8 cellular contexts compared by ENCODE assay signal in the genomic region with DNA sequence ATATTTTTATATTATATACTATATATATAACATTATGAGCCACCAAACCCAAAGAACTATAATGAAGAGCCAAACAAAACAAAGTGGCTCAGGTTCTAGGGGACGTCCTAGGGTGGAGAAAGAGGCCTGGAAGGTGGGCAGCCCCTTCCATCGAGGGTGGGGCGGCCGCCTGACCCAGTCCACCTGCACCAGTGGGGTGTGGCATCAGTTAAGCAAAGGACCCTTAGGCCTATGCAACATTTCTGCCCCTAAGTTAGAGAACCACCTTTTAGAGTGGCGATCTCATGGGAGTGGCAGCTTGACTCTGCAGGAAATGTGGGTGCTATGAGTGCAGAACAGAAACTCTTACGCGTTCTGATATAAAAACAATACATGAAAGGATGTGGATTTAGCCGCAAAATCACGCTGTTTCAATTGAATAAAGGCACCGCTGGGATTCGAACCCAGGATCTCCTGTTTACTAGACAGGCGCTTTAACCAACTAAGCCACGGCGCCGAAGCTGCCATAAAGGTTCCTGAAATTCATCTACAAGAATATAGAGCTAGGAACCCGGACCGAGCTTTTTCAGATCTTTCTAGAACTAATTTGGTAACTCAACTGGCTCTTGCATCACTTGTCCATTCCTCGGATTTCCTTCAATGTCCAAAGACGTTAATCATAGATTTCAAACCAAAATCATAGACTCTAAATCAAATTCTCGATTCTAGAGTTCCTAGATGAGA. TPM values are rescaled to one million over a fixed set of nuclear protein-coding genes. Genes with fewer than 3 reads are reported as not detected.
DNase-seq lines count a peak whose midpoint lies in the region; ATAC-seq, FAIRE-seq and TF ChIP-seq lines count a peak whose summit lies in the region.

No MANE protein-coding gene starts in this region.

- H3K4me3 ChIP-seq in GM12878 (peak overlapping the region; percentile 44; the same call in 1 of the 2 replicates), keratinocyte (ENCODE audit: control insufficient read depth in 2 of 3, extremely low read depth in 1 of 3, insufficient read depth in 2 of 3, low read depth in 1 of 3, low read length in 3 of 3) (peak overlapping the region in 2 of 3 experiments; percentile 10 to 41)

- H3K27me3 ChIP-seq in GM12878 (replicated peaks in 1 of 2; ENCODE audit: control insufficient read depth in 2 of 2, insufficient read depth in 2 of 2, low read length in 1 of 2) (no peaks in the 10 kb centered on the region), keratinocyte (ENCODE audit: control insufficient read depth, extremely low read depth, insufficient read depth, low read length) (no peaks in the 10 kb centered on the region)

- 10% methylated on average over 20 of the region's 20 CpGs for WGBS in GM12878 (ENCODE audit: insufficient coverage, insufficient replicate concordance, low lambda C conversion rate, missing lambda C conversion rate)

- ATAC-seq in GM12878 (peak; percentile 2; the same call in 1 of the 3 replicates), HG03039 (IDR thresholded peaks at IDR 0.05; ENCODE audit: unreplicated experiment) (no peak), HG02870 (IDR thresholded peaks at IDR 0.05; ENCODE audit: unreplicated experiment) (no peak)

- SMC1A ChIA-PET in GM12878 (lab: Charles Lee; ENCODE audit: uncharacterized antibody, unreplicated experiment): interaction anchor here (0.8 to 6.7 kb wide), 11 partner anchors 22 to 166 kb away, joined by 3 to 64 read pairs (median 5); a partner anchor contains a TSS

- H2AFZ ChIP-seq in GM12878 (ENCODE audit: control insufficient read depth, low read depth, low read length) (no peak overlapping the region), keratinocyte (ENCODE audit: control insufficient read depth, low read length) (no peak overlapping the region)

- H3K36me3 ChIP-seq in GM12878 (ENCODE audit: control insufficient read depth in 2 of 2, insufficient read depth in 2 of 2, low read length in 1 of 2) (peaks cover 24 to 27% of the 10 kb centered on the region in 2 experiments; a peak in 3 of 4 replicates), keratinocyte (ENCODE audit: control insufficient read depth in 2 of 2, extremely low read depth in 1 of 2, insufficient read depth in 2 of 2, low read length in 2 of 2) (peaks cover 18 to 24% of the 10 kb centered on the region in 2 experiments)

- intact Hi-C loops in GM12878 (cut with micrococcal nuclease; ENCODE audit: unreplicated experiment): loop anchor here (1.0 kb wide), 1 partner anchor 69 kb away; a partner anchor contains a TSS

- RAD21 ChIA-PET in GM12878 (lab: Charles Lee; ENCODE audit: unreplicated experiment): interaction anchor here (0.9 to 6.5 kb wide), 8 partner anchors 18 to 75 kb away, joined by 3 to 117 read pairs (median 6); a partner anchor contains a TSS

- TF ChIP-seq CTCF in GM12878 (IDR thresholded peaks at IDR 0.05 in 2 of 3, conservative IDR thresholded peaks at IDR 0.05 in 1 of 3; ENCODE audit: control insufficient read depth in 2 of 3, extremely low read depth in 1 of 3, insufficient read depth in 1 of 3, low read depth in 3 of 3, low read length in 3 of 3) (no peak), keratinocyte (optimal IDR thresholded peaks at IDR 0.05 in 1 of 3, IDR thresholded peaks at IDR 0.05 in 1 of 3, conservative IDR thresholded peaks at IDR 0.05 in 1 of 3; ENCODE audit: extremely low read depth in 1 of 3, insufficient read depth in 2 of 3, low read length in 3 of 3) (no peak)

- TF ChIP-seq POLR2A in GM12878 (IDR thresholded peaks at IDR 0.05; ENCODE audit: low read depth, low read length): peak; percentile 10

- H3K4me1 ChIP-seq in GM12878 (ENCODE audit: control insufficient read depth, insufficient read depth, low read length) (peaks cover 27% of the 10 kb centered on the region), keratinocyte (ENCODE audit: control insufficient read depth, extremely low read depth, insufficient read depth, low read length) (peaks cover 20% of the 10 kb centered on the region)

- dilution Hi-C loops in keratinocyte (cut with MboI; ENCODE audit: extremely low pct_ligation_motif_present, low sequenced_read_pairs): no loop called here

- H3K4me2 ChIP-seq in GM12878 (ENCODE audit: control insufficient read depth, insufficient read depth) (peak overlapping the region; percentile 79), keratinocyte (ENCODE audit: control insufficient read depth, extremely low read depth, insufficient read depth, low read depth, low read length) (peak overlapping the region; percentile 67)

- TF ChIP-seq EP300 in GM12878 (IDR thresholded peaks at IDR 0.05; ENCODE audit: borderline replicate concordance in 1 of 2, control insufficient read depth in 1 of 2, low read depth in 2 of 2, low read length in 2 of 2): no peak

- CTCF ChIA-PET in GM12878 (lab: Yijun Ruan, JAX): interaction anchor here (0.8 to 2.6 kb wide), 7 partner anchors 21 to 668 kb away, joined by 3 to 7 read pairs (median 3); a partner anchor contains a TSS

- BruUV-seq in GM12878 (replicated peaks; lab: Mats Ljungman, UMichigan): no TSS peak

- H3K27ac ChIP-seq in GM12878 (ENCODE audit: control insufficient read depth, insufficient read depth) (peak overlapping the region; percentile 54), keratinocyte (ENCODE audit: control insufficient read depth, insufficient read depth, low read length) (peak overlapping the region; percentile 75)

- in situ Hi-C loops in ACHN (cut with HindIII; ENCODE audit: low pct_ligation_motif_present, low pct_unique_long_range_greater_than_20kb, low sequenced_read_pairs): no loop called here
- in situ Hi-C loops in GM12878 (cut with MboI): no loop called here

- H4K20me1 ChIP-seq in GM12878 (ENCODE audit: control insufficient read depth, insufficient read depth) (no peaks in the 10 kb centered on the region; the same call in 1 of the 2 replicates), keratinocyte (ENCODE audit: control insufficient read depth, extremely low read depth, insufficient read depth, low read length) (no peaks in the 10 kb centered on the region)

- peak overlapping the region; percentile 60; the same call in 1 of the 2 replicates for H3K9ac ChIP-seq in GM12878 (ENCODE audit: control insufficient read depth, insufficient read depth, low read length)
- peak overlapping the region; percentile 51 for H3K9ac ChIP-seq in keratinocyte (ENCODE audit: control insufficient read depth, extremely low read depth, insufficient read depth, low read length)

- DNase-seq in ACHN (peak; percentile 86), HTR-8/SVneo (ENCODE audit: insufficient read length, low spot score) (peak; percentile 25), T-helper 1 cell (peak in 4 of 5 donors; percentile 33 to 83 (median 59)), GM12878 (ENCODE audit: low read depth, low spot score) (peak; percentile 68), keratinocyte (ENCODE audit: low read depth, low spot score) (no peak)
- DNase-seq in stimulated activated CD4-positive, alpha-beta T cell treated with anti-CD3 and anti-CD28 coated beads, Interleukin-2, amount 100 ng/mL, for 4 hours (ENCODE audit: low read depth): peak; percentile 60

- POLR2A ChIA-PET in GM12878 (lab: Charles Lee): interaction anchor here (0.6 to 9.0 kb wide), 8 partner anchors 16 to 103 kb away, joined by 3 to 161 read pairs (median 5); a partner anchor contains a TSS

- FAIRE-seq in HTR-8/SVneo (lab: Jason Lieb, UNC): no peak
- no peak for FAIRE-seq in GM12878 (lab: Jason Lieb, UNC)
- FAIRE-seq in keratinocyte (lab: Jason Lieb, UNC): no peak

- H3K9me3 ChIP-seq in GM12878 (replicated peaks; ENCODE audit: control insufficient read depth, insufficient read depth, low read length): no peaks in the 10 kb centered on the region
- no peaks in the 10 kb centered on the region for H3K9me3 ChIP-seq in keratinocyte (ENCODE audit: control insufficient read depth, low read depth, low read length)

- no peaks in the 10 kb centered on the region for H3K9me1 ChIP-seq in keratinocyte (ENCODE audit: control insufficient read depth, extremely low read depth, insufficient read depth, low read length)

- no peak for TF ChIP-seq RAD21 in GM12878 (IDR thresholded peaks at IDR 0.05; ENCODE audit: insufficient read depth, low read depth, low read length)

- H3K79me2 ChIP-seq in GM12878 (ENCODE audit: control insufficient read depth, insufficient read depth, low read length) (no peaks in the 10 kb centered on the region), keratinocyte (ENCODE audit: control insufficient read depth, insufficient read depth, low read length) (no peaks in the 10 kb centered on the region)

RNA-seq across cellular contexts. Expression of a gene that starts 15.6 kb away (rescaled TPM):
- total RNA-seq in GM12878 (2013; cell fraction: nucleolus; rRNA removed): 53.6 and 56.5 TPM in 2 replicates
- total RNA-seq in GM12878 (2014; rRNA removed) (125 and 134 TPM in 2 replicates), GM12878 (2014; rRNA removed; fragmentation: Illumina TruSeq; extraction: Trizol) (101 and 109 TPM in 2 replicates), GM12878 (2021) (140 and 141 TPM in 2 replicates)
- polyA plus RNA-seq in GM12878 (2011; ENCODE audit: low read depth): 54.5 TPM
- polyA plus RNA-seq in GM12878 (2011; rRNA removed) (24.7 and 52.7 TPM in 2 replicates), GM12878 (2014; fragmentation: Illumina TruSeq; extraction: Trizol) (89.9 and 149 TPM in 2 replicates), GM12878 (2014; fragmentation: Nextera tagmentation; extraction: Ambion mirVana) (100 to 1,000 TPM; 107 to 121 TPM), GM12878 (2014; rRNA removed) (81.5 and 106 TPM in 2 replicates), GM12878 (2016; fragmentation: Nextera tagmentation; extraction: Ambion mirVana) (100 to 1,000 TPM; 187 to 209 TPM), keratinocyte (1.4 to 28.2 TPM (median 12.6 TPM) in 3 replicates)
- polyA plus RNA-seq in GM12878 (2011; cell fraction: cytosol; rRNA removed): 78.6 and 120 TPM in 2 replicates
- 223 and 238 TPM in 2 replicates for polyA plus RNA-seq in GM12878 (2011; cell fraction: nucleus; rRNA removed)
- 66.2 and 89.3 TPM in 2 replicates for polyA plus RNA-seq in GM12878 (2012)
- 42.4 and 65.7 TPM in 2 replicates for polyA minus RNA-seq in GM12878 (2011; rRNA and poly(A)+ RNA removed)
- polyA minus RNA-seq in GM12878 (2011; cell fraction: cytosol; rRNA and poly(A)+ RNA removed): 20.8 and 32.3 TPM in 2 replicates
- 70.2 and 122 TPM in 2 replicates for polyA minus RNA-seq in GM12878 (2011; cell fraction: nucleus; rRNA and poly(A)+ RNA removed)
- not detected for polyA plus RNA-seq in keratinocyte (2011; ENCODE audit: low read depth)
- polyA plus RNA-seq in keratinocyte (2011; cell fraction: cytosol; rRNA removed): 3.8 and 4.2 TPM in 2 replicates
- polyA plus RNA-seq in keratinocyte (2011; cell fraction: nucleus; rRNA removed): 11.6 and 12.8 TPM in 2 replicates
- 0.25 and 28.3 TPM in 2 replicates for polyA plus RNA-seq in keratinocyte (2012; ENCODE audit: low replicate concordance)
- polyA minus RNA-seq in keratinocyte: 2.1 to 22.7 TPM (median 7.9 TPM) in 3 replicates
- 7.1 TPM for polyA minus RNA-seq in keratinocyte (2011; cell fraction: cytosol; rRNA and poly(A)+ RNA removed)
- polyA minus RNA-seq in keratinocyte (2011; cell fraction: nucleus; rRNA and poly(A)+ RNA removed): 0.70 and 5.2 TPM in 2 replicates

RNA-seq across cellular contexts. Expression of a gene that starts 21.9 kb away (rescaled TPM):
- 125 and 136 TPM in 2 replicates for total RNA-seq in GM12878 (2013; cell fraction: nucleolus; rRNA removed)
- 13.9 and 14.6 TPM in 2 replicates for total RNA-seq in GM12878 (2014; rRNA removed)
- total RNA-seq in GM12878 (2014; rRNA removed; fragmentation: Illumina TruSeq; extraction: Trizol): 9.9 and 12.3 TPM in 2 replicates
- total RNA-seq in GM12878 (2021): 40.7 and 45.7 TPM in 2 replicates
- 16.0 TPM for polyA plus RNA-seq in GM12878 (2011; ENCODE audit: low read depth)
- 16.9 and 26.5 TPM in 2 replicates for polyA plus RNA-seq in GM12878 (2011; rRNA removed)
- 23.3 and 39.5 TPM in 2 replicates for polyA plus RNA-seq in GM12878 (2011; cell fraction: cytosol; rRNA removed)
- 259 and 294 TPM in 2 replicates for polyA plus RNA-seq in GM12878 (2011; cell fraction: nucleus; rRNA removed)
- 34.3 and 34.5 TPM in 2 replicates for polyA plus RNA-seq in GM12878 (2012)
- 25.5 and 26.4 TPM in 2 replicates for polyA plus RNA-seq in GM12878 (2014; fragmentation: Illumina TruSeq; extraction: Trizol)
- polyA plus RNA-seq in GM12878 (2014; fragmentation: Nextera tagmentation; extraction: Ambion mirVana): 1 to 10 TPM; 6.6 to 7.0 TPM
- polyA plus RNA-seq in GM12878 (2014; rRNA removed): 23.5 and 30.2 TPM in 2 replicates
- 10 to 100 TPM; 27.5 to 28.5 TPM for polyA plus RNA-seq in GM12878 (2016; fragmentation: Nextera tagmentation; extraction: Ambion mirVana)
- polyA minus RNA-seq in GM12878 (2011; rRNA and poly(A)+ RNA removed): 44.8 and 48.2 TPM in 2 replicates
- polyA minus RNA-seq in GM12878 (2011; cell fraction: cytosol; rRNA and poly(A)+ RNA removed): 7.7 and 12.4 TPM in 2 replicates
- polyA minus RNA-seq in GM12878 (2011; cell fraction: nucleus; rRNA and poly(A)+ RNA removed): 110 and 134 TPM in 2 replicates
- 7.4 to 17.7 TPM (median 12.1 TPM) in 3 replicates for polyA plus RNA-seq in keratinocyte
- 5.9 TPM for polyA plus RNA-seq in keratinocyte (2011; ENCODE audit: low read depth)
- 8.7 and 11.4 TPM in 2 replicates for polyA plus RNA-seq in keratinocyte (2011; cell fraction: cytosol; rRNA removed)
- polyA plus RNA-seq in keratinocyte (2011; cell fraction: nucleus; rRNA removed): 81.3 and 85.5 TPM in 2 replicates
- 8.4 and 13.1 TPM in 2 replicates for polyA plus RNA-seq in keratinocyte (2012; ENCODE audit: low replicate concordance)
- polyA minus RNA-seq in keratinocyte: 19.3 to 31.1 TPM (median 25.6 TPM) in 3 replicates
- polyA minus RNA-seq in keratinocyte (2011; cell fraction: cytosol; rRNA and poly(A)+ RNA removed): 8.8 TPM
- 16.8 and 22.2 TPM in 2 replicates for polyA minus RNA-seq in keratinocyte (2011; cell fraction: nucleus; rRNA and poly(A)+ RNA removed)

RNA-seq across cellular contexts. Expression of a gene that starts 23.1 kb away (rescaled TPM):
- total RNA-seq in GM12878 (2013; cell fraction: nucleolus; rRNA removed): 63.4 and 75.4 TPM in 2 replicates
- 65.5 and 73.4 TPM in 2 replicates for total RNA-seq in GM12878 (2014; rRNA removed)
- 25.8 and 30.3 TPM in 2 replicates for total RNA-seq in GM12878 (2014; rRNA removed; fragmentation: Illumina TruSeq; extraction: Trizol)
- 113 and 122 TPM in 2 replicates for total RNA-seq in GM12878 (2021)
- 23.9 TPM for polyA plus RNA-seq in GM12878 (2011; ENCODE audit: low read depth)
- polyA plus RNA-seq in GM12878 (2011; rRNA removed): 18.8 and 42.4 TPM in 2 replicates
- polyA plus RNA-seq in GM12878 (2011; cell fraction: cytosol; rRNA removed): 34.4 and 37.7 TPM in 2 replicates
- polyA plus RNA-seq in GM12878 (2011; cell fraction: nucleus; rRNA removed): 85.3 and 143 TPM in 2 replicates
- polyA plus RNA-seq in GM12878 (2012): 24.8 and 37.2 TPM in 2 replicates
- 31.3 and 36.4 TPM in 2 replicates for polyA plus RNA-seq in GM12878 (2014; fragmentation: Illumina TruSeq; extraction: Trizol)
- polyA plus RNA-seq in GM12878 (2014; fragmentation: Nextera tagmentation; extraction: Ambion mirVana): 10 to 100 TPM; 13.9 to 16.1 TPM
- 51.9 and 63.8 TPM in 2 replicates for polyA plus RNA-seq in GM12878 (2014; rRNA removed)
- polyA plus RNA-seq in GM12878 (2016; fragmentation: Nextera tagmentation; extraction: Ambion mirVana): 10 to 100 TPM; 72.1 to 77.0 TPM
- polyA minus RNA-seq in GM12878 (2011; rRNA and poly(A)+ RNA removed): 56.5 and 90.4 TPM in 2 replicates
- 34.6 and 38.9 TPM in 2 replicates for polyA minus RNA-seq in GM12878 (2011; cell fraction: cytosol; rRNA and poly(A)+ RNA removed)
- polyA minus RNA-seq in GM12878 (2011; cell fraction: nucleus; rRNA and poly(A)+ RNA removed): 38.6 and 68.2 TPM in 2 replicates
- 10.3 to 14.1 TPM (median 13.5 TPM) in 3 replicates for polyA plus RNA-seq in keratinocyte
- 3.5 TPM for polyA plus RNA-seq in keratinocyte (2011; ENCODE audit: low read depth)
- polyA plus RNA-seq in keratinocyte (2011; cell fraction: cytosol; rRNA removed): 4.5 and 5.2 TPM in 2 replicates
- 30.3 and 35.8 TPM in 2 replicates for polyA plus RNA-seq in keratinocyte (2011; cell fraction: nucleus; rRNA removed)
- polyA plus RNA-seq in keratinocyte (2012; ENCODE audit: low replicate concordance): 3.9 and 13.7 TPM in 2 replicates
- polyA minus RNA-seq in keratinocyte: 29.1 to 89.9 TPM (median 36.8 TPM) in 3 replicates
- 20.1 TPM for polyA minus RNA-seq in keratinocyte (2011; cell fraction: cytosol; rRNA and poly(A)+ RNA removed)
- polyA minus RNA-seq in keratinocyte (2011; cell fraction: nucleus; rRNA and poly(A)+ RNA removed): 19.1 and 20.4 TPM in 2 replicates

RNA-seq across cellular contexts. Expression of a gene that starts 36.0 kb away (rescaled TPM):
- 4.8 and 5.9 TPM in 2 replicates for total RNA-seq in GM12878 (2013; cell fraction: nucleolus; rRNA removed)
- total RNA-seq in GM12878 (2014; rRNA removed) (11.1 and 14.1 TPM in 2 replicates), GM12878 (2014; rRNA removed; fragmentation: Illumina TruSeq; extraction: Trizol) (3.4 and 4.0 TPM in 2 replicates), GM12878 (2021) (10.8 and 11.5 TPM in 2 replicates)
- polyA plus RNA-seq in GM12878 (2011; ENCODE audit: low read depth): 2.6 TPM
- polyA plus RNA-seq in GM12878 (2011; rRNA removed) (2.7 and 4.9 TPM in 2 replicates), GM12878 (2014; fragmentation: Illumina TruSeq; extraction: Trizol) (0.81 and 3.2 TPM in 2 replicates), GM12878 (2014; fragmentation: Nextera tagmentation; extraction: Ambion mirVana) (under 1 TPM; 0.37 to 0.64 TPM), GM12878 (2014; rRNA removed) (8.6 and 9.1 TPM in 2 replicates), GM12878 (2016; fragmentation: Nextera tagmentation; extraction: Ambion mirVana) (10 to 100 TPM; 10.5 to 11.7 TPM), keratinocyte (4.2 to 6.3 TPM (median 5.5 TPM) in 3 replicates)
- 7.7 and 11.1 TPM in 2 replicates for polyA plus RNA-seq in GM12878 (2011; cell fraction: cytosol; rRNA removed)
- polyA plus RNA-seq in GM12878 (2011; cell fraction: nucleus; rRNA removed): 7.8 and 9.8 TPM in 2 replicates
- 7.3 and 8.5 TPM in 2 replicates for polyA plus RNA-seq in GM12878 (2012)
- 4.4 and 7.9 TPM in 2 replicates for polyA minus RNA-seq in GM12878 (2011; rRNA and poly(A)+ RNA removed)
- 3.1 and 5.6 TPM in 2 replicates for polyA minus RNA-seq in GM12878 (2011; cell fraction: cytosol; rRNA and poly(A)+ RNA removed)
- polyA minus RNA-seq in GM12878 (2011; cell fraction: nucleus; rRNA and poly(A)+ RNA removed): 5.7 and 7.9 TPM in 2 replicates
- polyA plus RNA-seq in keratinocyte (2011; ENCODE audit: low read depth): 0.90 TPM
- 3.3 and 7.3 TPM in 2 replicates for polyA plus RNA-seq in keratinocyte (2011; cell fraction: cytosol; rRNA removed)
- polyA plus RNA-seq in keratinocyte (2011; cell fraction: nucleus; rRNA removed): 4.4 and 5.6 TPM in 2 replicates
- polyA plus RNA-seq in keratinocyte (2012; ENCODE audit: low replicate concordance): 4.5 and 6.5 TPM in 2 replicates
- polyA minus RNA-seq in keratinocyte: 2.9 to 5.0 TPM (median 3.9 TPM) in 3 replicates
- polyA minus RNA-seq in keratinocyte (2011; cell fraction: cytosol; rRNA and poly(A)+ RNA removed): 10.6 TPM
- 3.3 and 3.4 TPM in 2 replicates for polyA minus RNA-seq in keratinocyte (2011; cell fraction: nucleus; rRNA and poly(A)+ RNA removed)

RNA-seq across cellular contexts. Expression of a gene that starts 49.8 kb away (rescaled TPM):
- total RNA-seq in GM12878 (2013; cell fraction: nucleolus; rRNA removed): 31.8 and 36.0 TPM in 2 replicates
- total RNA-seq in GM12878 (2014; rRNA removed) (38.7 and 47.6 TPM in 2 replicates), GM12878 (2014; rRNA removed; fragmentation: Illumina TruSeq; extraction: Trizol) (23.7 and 24.9 TPM in 2 replicates), GM12878 (2021) (18.6 and 20.0 TPM in 2 replicates)
- 9.9 TPM for polyA plus RNA-seq in GM12878 (2011; ENCODE audit: low read depth)
- polyA plus RNA-seq in GM12878 (2011; rRNA removed) (32.9 and 33.7 TPM in 2 replicates), GM12878 (2014; fragmentation: Illumina TruSeq; extraction: Trizol) (7.5 and 7.9 TPM in 2 replicates), GM12878 (2014; fragmentation: Nextera tagmentation; extraction: Ambion mirVana) (10 to 100 TPM; 20.8 to 27.0 TPM), GM12878 (2014; rRNA removed) (13.0 and 15.7 TPM in 2 replicates), GM12878 (2016; fragmentation: Nextera tagmentation; extraction: Ambion mirVana) (10 to 100 TPM; 22.5 to 23.3 TPM), keratinocyte (16.2 to 21.8 TPM (median 19.0 TPM) in 3 replicates)
- 40.2 and 40.3 TPM in 2 replicates for polyA plus RNA-seq in GM12878 (2011; cell fraction: cytosol; rRNA removed)
- polyA plus RNA-seq in GM12878 (2011; cell fraction: nucleus; rRNA removed): 32.6 and 35.3 TPM in 2 replicates
- polyA plus RNA-seq in GM12878 (2012): 19.2 and 20.9 TPM in 2 replicates
- 132 and 195 TPM in 2 replicates for polyA minus RNA-seq in GM12878 (2011; rRNA and poly(A)+ RNA removed)
- polyA minus RNA-seq in GM12878 (2011; cell fraction: cytosol; rRNA and poly(A)+ RNA removed): 52.2 and 52.7 TPM in 2 replicates
- polyA minus RNA-seq in GM12878 (2011; cell fraction: nucleus; rRNA and poly(A)+ RNA removed): 146 and 159 TPM in 2 replicates
- 10.0 TPM for polyA plus RNA-seq in keratinocyte (2011; ENCODE audit: low read depth)
- polyA plus RNA-seq in keratinocyte (2011; cell fraction: cytosol; rRNA removed): 13.1 and 16.1 TPM in 2 replicates
- polyA plus RNA-seq in keratinocyte (2011; cell fraction: nucleus; rRNA removed): 19.6 and 21.1 TPM in 2 replicates
- 13.7 and 19.3 TPM in 2 replicates for polyA plus RNA-seq in keratinocyte (2012; ENCODE audit: low replicate concordance)
- polyA minus RNA-seq in keratinocyte: 20.1 to 94.3 TPM (median 45.7 TPM) in 3 replicates
- 44.7 TPM for polyA minus RNA-seq in keratinocyte (2011; cell fraction: cytosol; rRNA and poly(A)+ RNA removed)
- 48.4 and 76.6 TPM in 2 replicates for polyA minus RNA-seq in keratinocyte (2011; cell fraction: nucleus; rRNA and poly(A)+ RNA removed)
